In genomic region chr3:15804553-15805095, GRCh38 we compare ENCODE assay signal across 11 cellular contexts. TPM values are rescaled to one million over a fixed set of nuclear protein-coding genes. Genes with fewer than 3 reads are reported as not detected.
DNase-seq lines count a peak whose midpoint lies in the region; ATAC-seq and TF ChIP-seq lines count a peak whose summit lies in the region.
"Had no signal": no experiment of that assay in that cellular context is flagged by ENCODE, and none has a peak within 500 bp of the region (broad histone marks: within the 10 kb centered on the region; RNA-seq: fewer than 3 reads in every experiment).

No MANE protein-coding gene starts in this region.

- no peak overlapping the region for H3K9ac ChIP-seq in H9 (ENCODE audit: extremely low read depth, insufficient read length, low read length)

- H3K79me2 ChIP-seq in H9 (ENCODE audit: insufficient read depth, low read length): no peaks in the 10 kb centered on the region; the same call in 1 of the 2 replicates

- H3K27ac Mint-ChIP-seq in activated CD4-positive, alpha-beta T cell treated with anti-CD3 and anti-CD28 coated beads, Interleukin-2, amount 10 ng/mL, durations not matched to agents 24 days and 14 days: peak overlapping the region; percentile 75
- peak overlapping the region; percentile 85 for H3K27ac Mint-ChIP-seq in activated T-helper 17 cell treated with anti-CD3 and anti-CD28 coated beads, Interleukin-2, amount 50 U/mL, for 72 hours
- H3K27ac Mint-ChIP-seq in H9: no peak overlapping the region
- H3K27ac Mint-ChIP-seq: activated naive CD4-positive, alpha-beta T cell treated with anti-CD3 and anti-CD28 coated beads, Interleukin-2, amount 50 U/mL, for 72 hours had no signal

- H3K4me2 ChIP-seq in H9 (ENCODE audit: insufficient read depth, insufficient read length, low read length): no peak overlapping the region

- no peaks in the 10 kb centered on the region for H3K4me1 ChIP-seq in H9 (ENCODE audit: insufficient read depth, low read length)

- H4K20me1 ChIP-seq in H9 (ENCODE audit: control insufficient read depth, insufficient read depth, insufficient read length): no peaks in the 10 kb centered on the region

- H3K23me2 ChIP-seq in H9 (ENCODE audit: insufficient read length, low read depth, low read length, poor library complexity, severe bottlenecking): no peaks in the 10 kb centered on the region

- WGBS in H9 (ENCODE audit: extremely low coverage, insufficient read length, low lambda C conversion rate): no CpG with 5 or more reads among the region's 4 CpGs

- H2BK12ac ChIP-seq in H9 (ENCODE audit: insufficient read length, low read depth, low read length): no peak overlapping the region

- peaks cover 30% of the 10 kb centered on the region for H3K36me3 Mint-ChIP-seq in activated CD4-positive, alpha-beta T cell treated with anti-CD3 and anti-CD28 coated beads, Interleukin-2, amount 10 ng/mL, durations not matched to agents 24 days and 14 days (ENCODE audit: low read depth)
- no peaks in the 10 kb centered on the region for H3K36me3 Mint-ChIP-seq in activated T-helper 17 cell treated with anti-CD3 and anti-CD28 coated beads, Interleukin-2, amount 50 U/mL, for 72 hours (ENCODE audit: low read depth)
- no peaks in the 10 kb centered on the region for H3K36me3 Mint-ChIP-seq in H9 (ENCODE audit: insufficient read depth in 1 of 3, low read depth in 3 of 3)

- no peak for TF ChIP-seq CTCF in H9 (conservative IDR thresholded peaks at IDR 0.05)

- no peak overlapping the region for H3K56ac ChIP-seq in H9 (ENCODE audit: insufficient read length, low read depth, low read length)

- H2AK5ac ChIP-seq in H9 (ENCODE audit: insufficient read length, low read length): no peak overlapping the region

- H3K4me3 Mint-ChIP-seq in activated CD4-positive, alpha-beta T cell treated with anti-CD3 and anti-CD28 coated beads, Interleukin-2, amount 10 ng/mL, durations not matched to agents 24 days and 14 days: peak overlapping the region; percentile 1
- H3K4me3 Mint-ChIP-seq in activated T-helper 17 cell treated with anti-CD3 and anti-CD28 coated beads, Interleukin-2, amount 50 U/mL, for 72 hours: peak overlapping the region; percentile 48
- H3K4me3 Mint-ChIP-seq in H9: no peak overlapping the region

- no peak overlapping the region for H3K14ac ChIP-seq in H9 (ENCODE audit: insufficient read depth, low read length)

- no peak overlapping the region for H3K18ac ChIP-seq in H9 (ENCODE audit: insufficient read length, low read depth, low read length)

- no peak overlapping the region for H2BK120ac ChIP-seq in H9 (ENCODE audit: low read depth, low read length, poor library complexity, severe bottlenecking)

- H2BK20ac ChIP-seq in H9 (ENCODE audit: low read depth, low read length, poor library complexity, severe bottlenecking): no peak overlapping the region

- no peak overlapping the region for H2BK15ac ChIP-seq in H9 (ENCODE audit: low read depth, low read length)

- no peak overlapping the region for H3K23ac ChIP-seq in H9 (ENCODE audit: insufficient read length, low read depth, low read length)

- no peak for DNase-seq in activated CD4-positive, alpha-beta T cell treated with anti-CD3 and anti-CD28 coated beads, Interleukin-2, amount 10 ng/mL, durations not matched to agents 24 days and 14 days
- no peak for DNase-seq in activated CD4-positive, alpha-beta T cell treated with anti-CD3 and anti-CD28 coated beads for 48 hours
- no peak for DNase-seq in stimulated activated naive CD8-positive, alpha-beta T cell treated with anti-CD3 and anti-CD28 coated beads, Interleukin-15, Interleukin-2, amounts not matched to agents 100 U/mL and 50 U/mL, for 24 hours
- DNase-seq in NCI-H128 (lab: John Stamatoyannopoulos, UW; ENCODE audit: unreplicated experiment): no peak
- DNase-seq in H9: no peak
- no peak for DNase-seq in medulla oblongata (ENCODE audit: extremely low spot score)
- DNase-seq: RPMI8226 had no signal

- no peaks in the 10 kb centered on the region for H3K27me3 Mint-ChIP-seq in activated CD4-positive, alpha-beta T cell treated with anti-CD3 and anti-CD28 coated beads, Interleukin-2, amount 10 ng/mL, durations not matched to agents 24 days and 14 days
- H3K27me3 Mint-ChIP-seq in activated T-helper 17 cell treated with anti-CD3 and anti-CD28 coated beads, Interleukin-2, amount 50 U/mL, for 72 hours: no peaks in the 10 kb centered on the region
- H3K27me3 Mint-ChIP-seq in H9 (ENCODE audit: low read depth): no peaks in the 10 kb centered on the region

- H2AFZ ChIP-seq in H9 (ENCODE audit: low read length): no peak overlapping the region

- H3K27ac ChIP-seq in H9 (ENCODE audit: insufficient read length, low read depth, low read length): no peak overlapping the region

- H4K8ac ChIP-seq in H9 (replicated peaks; ENCODE audit: insufficient read length, low read depth, low read length): no peak overlapping the region

- intact Hi-C loops in activated CD4-positive, alpha-beta T cell treated with anti-CD3 and anti-CD28 coated beads, Interleukin-2, amount 10 ng/mL, durations not matched to agents 24 days and 14 days (cut with micrococcal nuclease): loop anchor here (1.0 kb wide), 1 partner anchor 7 kb away; the partner anchor contains the start of gene ANKRD28

- H3T11ph ChIP-seq in H9 (ENCODE audit: low read length): no peak overlapping the region

- H3K4me1 Mint-ChIP-seq in activated CD4-positive, alpha-beta T cell treated with anti-CD3 and anti-CD28 coated beads, Interleukin-2, amount 10 ng/mL, durations not matched to agents 24 days and 14 days: peaks cover 66% of the 10 kb centered on the region
- H3K4me1 Mint-ChIP-seq in activated T-helper 17 cell treated with anti-CD3 and anti-CD28 coated beads, Interleukin-2, amount 50 U/mL, for 72 hours: peaks cover 41% of the 10 kb centered on the region
- H3K4me1 Mint-ChIP-seq in H9: peaks cover 17 to 22% of the 10 kb centered on the region in 2 experiments

- no peak overlapping the region for H4K91ac ChIP-seq in H9 (ENCODE audit: insufficient read length, low read depth, low read length)

- no peaks in the 10 kb centered on the region for H3K27me3 ChIP-seq in H9 (ENCODE audit: insufficient read depth, low read length)

- H3K9me3 ChIP-seq in H9 (ENCODE audit: control insufficient read depth, low read depth, low read length): no peaks in the 10 kb centered on the region

- H4K5ac ChIP-seq in H9 (ENCODE audit: insufficient read length, low read depth, low read length): no peak overlapping the region

- peaks cover 16% of the 10 kb centered on the region for H3K9me3 Mint-ChIP-seq in activated CD4-positive, alpha-beta T cell treated with anti-CD3 and anti-CD28 coated beads, Interleukin-2, amount 10 ng/mL, durations not matched to agents 24 days and 14 days
- no peaks in the 10 kb centered on the region for H3K9me3 Mint-ChIP-seq in activated T-helper 17 cell treated with anti-CD3 and anti-CD28 coated beads, Interleukin-2, amount 50 U/mL, for 72 hours
- no peaks in the 10 kb centered on the region for H3K9me3 Mint-ChIP-seq in H9

- no peaks in the 10 kb centered on the region for H3K79me1 ChIP-seq in H9 (ENCODE audit: insufficient read depth, low read depth, low read length, poor library complexity, severe bottlenecking)

- H2BK5ac ChIP-seq in H9 (ENCODE audit: insufficient read length, low read length): no peak overlapping the region

- ATAC-seq in HG03135 (IDR thresholded peaks at IDR 0.05; ENCODE audit: unreplicated experiment): peak; percentile 61
- peak; percentile 73 for ATAC-seq in activated T-helper 17 cell treated with anti-CD3 and anti-CD28 coated beads, Interleukin-2, amount 50 U/mL, for 72 hours (replicated peaks)
- peak; percentile 50 for ATAC-seq in stimulated activated naive CD8-positive, alpha-beta T cell treated with anti-CD3 and anti-CD28 coated beads, Interleukin-15, Interleukin-2, amounts not matched to agents 100 U/mL and 50 U/mL, for 24 hours
- ATAC-seq: HCT116 had no signal

- no peak overlapping the region for H3K4ac ChIP-seq in H9 (ENCODE audit: low read depth, low read length)

RNA-seq across cellular contexts. Expression of gene ANKRD28, which starts 6.8 kb away (rescaled TPM):
- total RNA-seq in activated CD4-positive, alpha-beta T cell treated with anti-CD3 and anti-CD28 coated beads, Interleukin-2, amount 10 ng/mL, durations not matched to agents 24 days and 14 days: 38.1 and 38.7 TPM in 2 replicates
- total RNA-seq in activated T-helper 17 cell treated with anti-CD3 and anti-CD28 coated beads, Interleukin-2, amount 50 U/mL, for 72 hours: 10 to 100 TPM; 54.5 to 69.3 TPM
- 53.8 and 59.0 TPM in 2 replicates for total RNA-seq in H9 (2021)

Comparison
In these comparisons a context has a peak if more than half of its experiments do, and no peak if none do; other contexts are left out.
1. H3K27ac Mint-ChIP-seq: peak in activated CD4-positive, alpha-beta T cell treated with anti-CD3 and anti-CD28 coated beads, Interleukin-2, amount 10 ng/mL, durations not matched to agents 24 days and 14 days (single experiment) and activated T-helper 17 cell treated with anti-CD3 and anti-CD28 coated beads, Interleukin-2, amount 50 U/mL, for 72 hours (single experiment); none in H9 (0 of 3).
2. H3K4me3 Mint-ChIP-seq: peak in activated CD4-positive, alpha-beta T cell treated with anti-CD3 and anti-CD28 coated beads, Interleukin-2, amount 10 ng/mL, durations not matched to agents 24 days and 14 days (single experiment) and activated T-helper 17 cell treated with anti-CD3 and anti-CD28 coated beads, Interleukin-2, amount 50 U/mL, for 72 hours (single experiment); none in H9 (0 of 2).
3. Peak in every context shown above with its lines, with median percentiles within 50 percentile points of each other: ATAC-seq.